22 cellular contexts compared by ENCODE assay signal in genomic region chr7:71595176-71595575, GRCh38.
"Had no signal": no experiment of that assay in that cellular context is flagged by ENCODE, and none has a peak within 500 bp of the region (broad histone marks: within the 10 kb centered on the region; RNA-seq: fewer than 3 reads in every experiment).

No MANE protein-coding gene starts in this region.

- DNase-seq: IMR-90, Karpas-422, KG1, MM.1S, NCI-H1092 treated with DMSO at 0.1 percent for 48 hours, NCI-H1436, NCI-H187, NCI-H2029, NCI-H2081 treated with DMSO at 0.1 percent for 48 hours, NCI-H2171, NCI-H226, NCI-H446, NCI-H510A, NCI-H524 treated with DMSO at 0.1 percent for 48 hours, NCI-H69, NCI-H774, PC-3, Right ventricle myocardium superior, RPMI8226, SIG-M5 had no signal

- H3K4me1 ChIP-seq: SJSA1 had no signal

- H3K27me3 ChIP-seq: SJSA1 had no signal

- H3K36me3 ChIP-seq: SJSA1 had no signal

- H3K4me3 ChIP-seq: SJSA1, SK-N-MC had no signal

- H3K27ac ChIP-seq: SJSA1, SK-N-MC had no signal
